In genomic region chr4:3388461-3389185, GRCh38 we compare ENCODE assay signal across 8 cellular contexts. TPM values are rescaled to one million over a fixed set of nuclear protein-coding genes. Genes with fewer than 3 reads are reported as not detected.
A peak's percentile ranks its signal among the peaks of the same experiment; 100 is the strongest.
DNase-seq lines count a peak whose midpoint lies in the region; ATAC-seq and TF ChIP-seq lines count a peak whose summit lies in the region.

No MANE protein-coding gene starts in this region.

- no peaks in the 10 kb centered on the region for H3K36me3 Mint-ChIP-seq in osteocyte (ENCODE audit: unreplicated experiment)

- no peaks in the 10 kb centered on the region for H3K27me3 Mint-ChIP-seq in osteocyte (ENCODE audit: unreplicated experiment)

- H3K27ac Mint-ChIP-seq in osteocyte (ENCODE audit: unreplicated experiment): peak overlapping the region; percentile 93

- no peaks in the 10 kb centered on the region for H3K9me3 Mint-ChIP-seq in osteocyte (ENCODE audit: unreplicated experiment)

- no peak overlapping the region for H2AFZ ChIP-seq in OCI-LY3 (ENCODE audit: low read depth, low read length)

- peak; percentile 81 for DNase-seq in GM13976 (ENCODE audit: low spot score)
- no peak for DNase-seq in osteocyte (ENCODE audit: extremely low spot score, unreplicated experiment)
- DNase-seq in NCI-H2196 treated with DMSO at 0.1 percent for 48 hours (lab: John Stamatoyannopoulos, UW; ENCODE audit: unreplicated experiment): no peak
- DNase-seq in NCI-H2081 (lab: John Stamatoyannopoulos, UW): no peak
- no peak for DNase-seq in NCI-H1436 treated with DMSO at 0.1 percent for 48 hours (lab: John Stamatoyannopoulos, UW)

- H3K4me3 ChIP-seq in OCI-LY3 (ENCODE audit: low read length): peak overlapping the region; percentile 80

- H3K4me3 Mint-ChIP-seq in osteocyte (ENCODE audit: unreplicated experiment): peak overlapping the region; percentile 63

- TF ChIP-seq CTCF in GM13976 (IDR thresholded peaks at IDR 0.05; ENCODE audit: borderline replicate concordance, control extremely low read depth, extremely low read depth, insufficient read depth, missing control alignments): no peak
- TF ChIP-seq CTCF in OCI-LY3 (IDR thresholded peaks at IDR 0.05; ENCODE audit: low read depth, low read length): no peak
- no peak for TF ChIP-seq CTCF in osteocyte (IDR thresholded peaks at IDR 0.05)

- peaks cover 48% of the 10 kb centered on the region for H3K4me1 Mint-ChIP-seq in osteocyte (ENCODE audit: unreplicated experiment)

- H3K4me2 ChIP-seq in OCI-LY3 (ENCODE audit: low read length): peak overlapping the region; percentile 97

- peaks cover under 1% of the 10 kb centered on the region for H3K36me3 ChIP-seq in OCI-LY3 (replicated peaks; ENCODE audit: low read depth, low read length)

- no peaks in the 10 kb centered on the region for H3K27me3 ChIP-seq in OCI-LY3 (ENCODE audit: low read depth, low read length)

- H3K9me3 ChIP-seq in OCI-LY3 (ENCODE audit: insufficient read depth, low read length): no peaks in the 10 kb centered on the region

- peaks cover 37% of the 10 kb centered on the region for H3K79me2 ChIP-seq in OCI-LY3 (ENCODE audit: low read length)

- peak overlapping the region; percentile 91 for H3K9ac ChIP-seq in OCI-LY3 (ENCODE audit: low read length)

- H3K4me1 ChIP-seq in OCI-LY3 (ENCODE audit: low read length): peaks cover 65% of the 10 kb centered on the region

- ATAC-seq in HG02759 (IDR thresholded peaks at IDR 0.05; ENCODE audit: unreplicated experiment) (peak; percentile 67), esophagus mucosa (peak; percentile 13)

- in situ Hi-C loops in GM13976 (cut with MboI; ENCODE audit: low sequenced_read_pairs, unreplicated experiment): no loop called here

- no peaks in the 10 kb centered on the region for H4K20me1 ChIP-seq in OCI-LY3 (ENCODE audit: insufficient read depth, low read length)

- H3K27ac ChIP-seq in OCI-LY3 (ENCODE audit: low read length): peak overlapping the region; percentile 97

RNA-seq across cellular contexts. Expression of gene HGFAC, which starts 53.1 kb away (rescaled TPM):
- total RNA-seq in esophagus mucosa (not detected), osteocyte (0.50 and 0.54 TPM in 2 replicates)
